In genomic region chr6:149473080-149474052, GRCh38 we compare ENCODE assay signal across 1 cellular context.
TF ChIP-seq lines count a peak whose summit lies in the region.

No MANE protein-coding gene starts in this region.

TF ChIP-seq in GM23338, 12 proteins besides CTCF, POLR2A, EP300 and RAD21:
- TF ChIP-seq ZNF462 (CRISPR knock-in tag; IDR thresholded peaks at IDR 0.05), result no peak
- TF ChIP-seq CREB1 (CRISPR knock-in tag; IDR thresholded peaks at IDR 0.05; ENCODE audit: low read depth), result no peak
- TF ChIP-seq ZNF331 (CRISPR knock-in tag; IDR thresholded peaks at IDR 0.05; ENCODE audit: low read depth), result no peak
- TF ChIP-seq EZH2phosphoT487 (IDR thresholded peaks at IDR 0.05; ENCODE audit: unreplicated experiment), result no peak
- TF ChIP-seq EZH2 (IDR thresholded peaks at IDR 0.05; ENCODE audit: low read depth, unreplicated experiment), result no peak
- TF ChIP-seq JUNB (IDR thresholded peaks at IDR 0.05; ENCODE audit: unreplicated experiment), result no peak
- no peak for TF ChIP-seq REST (IDR thresholded peaks at IDR 0.05; ENCODE audit: unreplicated experiment)
